In the genomic region with DNA sequence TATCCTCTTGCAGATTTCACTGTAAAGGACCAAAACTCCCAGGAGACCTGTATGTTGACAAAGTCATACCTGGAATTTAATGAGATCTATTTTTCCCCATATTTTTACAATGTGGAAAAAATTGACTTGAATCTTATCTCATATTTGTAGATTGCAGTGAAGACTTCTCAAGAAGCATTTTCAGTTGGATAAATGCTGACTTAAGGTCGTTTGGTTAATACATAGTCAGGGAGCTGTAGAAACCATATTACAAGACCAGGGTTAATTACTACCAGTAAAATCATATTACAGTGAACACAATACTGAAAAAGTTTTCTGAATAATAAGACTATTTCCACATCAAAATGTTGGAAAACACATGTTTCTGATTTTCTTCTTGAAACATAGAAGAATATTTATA, we compare ENCODE assay signal across 30 cellular contexts.
"Had no signal": no experiment of that assay in that cellular context is flagged by ENCODE, and none has a peak within 500 bp of the region (broad histone marks: within the 10 kb centered on the region; RNA-seq: fewer than 3 reads in every experiment).

No MANE protein-coding gene starts in this region.

- H3K27me3 ChIP-seq: neural progenitor cell, ovary, spleen, stomach, thyroid gland, tibial nerve, upper lobe of left lung, vagina had no signal

- H3K36me3 ChIP-seq: ovary, thoracic aorta, thyroid gland, upper lobe of left lung, vagina had no signal

- H2AFZ ChIP-seq: neural progenitor cell, parathyroid adenoma had no signal

- H3K27ac Mint-ChIP-seq: natural killer cell; nephron; neural progenitor cell; progenitor cell of endocrine pancreas; stimulated activated memory B cell treated with anti-CD40 and anti-IgM and Interleukin-4, amounts not matched to agents 10 μg/mL and 1 μg/mL and 100 μg/mL, for 72 hours; stimulated activated naive CD8-positive, alpha-beta T cell treated with anti-CD3 and anti-CD28 coated beads, Interleukin-15, Interleukin-2, amounts not matched to agents 100 ng/mL and 50 ng/mL, for 24 hours had no signal

- ATAC-seq: natural killer cell; psoas muscle; right cardiac atrium; sciatic nerve; stimulated activated memory B cell treated with anti-CD40 and anti-IgM and Interleukin-4, amounts not matched to agents 10 μg/mL and 1 μg/mL and 100 μg/mL, for 72 hours had no signal

- H3K9ac ChIP-seq: neural progenitor cell, parathyroid adenoma had no signal

- H3K9me3 ChIP-seq: thyroid gland had no signal

- H3K4me3 ChIP-seq: neural progenitor cell, ovary, psoas muscle, skin epidermis, smooth muscle cell, spleen, stomach, thoracic aorta, thyroid gland, tibial nerve, upper lobe of left lung, vagina had no signal

- H3K79me2 ChIP-seq: parathyroid adenoma had no signal

- H3K4me3 Mint-ChIP-seq: natural killer cell; nephron; neural progenitor cell; stimulated activated memory B cell treated with anti-CD40 and anti-IgM and Interleukin-4, amounts not matched to agents 10 μg/mL and 1 μg/mL and 100 μg/mL, for 72 hours; stimulated activated naive CD8-positive, alpha-beta T cell treated with anti-CD3 and anti-CD28 coated beads, Interleukin-15, Interleukin-2, amounts not matched to agents 100 ng/mL and 50 ng/mL, for 24 hours had no signal

- H3K4me1 ChIP-seq: neural progenitor cell, psoas muscle, spleen, stomach, thyroid gland, tibial nerve, upper lobe of left lung, vagina had no signal

- H3K4me1 Mint-ChIP-seq: natural killer cell; stimulated activated memory B cell treated with anti-CD40 and anti-IgM and Interleukin-4, amounts not matched to agents 10 μg/mL and 1 μg/mL and 100 μg/mL, for 72 hours had no signal

- DNase-seq: natural killer cell; occipital lobe; ovary; posterior cingulate gyrus; psoas muscle; right cardiac atrium; spleen; stimulated activated CD4-positive, alpha-beta T cell treated with anti-CD3 and anti-CD28 coated beads, Interleukin-12 subunit alpha, Interleukin-12 subunit beta, amount 100 ng/mL, for 4 hours; stimulated activated CD4-positive, alpha-beta T cell treated with anti-CD3 and anti-CD28 coated beads, Interleukin-1b, Interleukin-23, amount 100 ng/mL, for 48 hours; stimulated activated CD4-positive, alpha-beta T cell treated with anti-CD3 and anti-CD28 coated beads, Interleukin-4, amount 100 ng/mL, for 1 hour; stimulated activated CD4-positive, alpha-beta T cell treated with anti-CD3 and anti-CD28 coated beads, Interleukin-4, amount 100 ng/mL, for 4 hours; stimulated activated CD8-positive, alpha-beta memory T cell treated with anti-CD3 and anti-CD28 coated beads, Interleukin-4, amount 100 ng/mL, for 48 hours; stimulated activated naive CD4-positive, alpha-beta T cell treated with Interleukin-2 at 50 U/mL for 16 hours; stomach; thyroid gland; trophoblast cell; upper lobe of left lung had no signal

- H3K4me2 ChIP-seq: neural progenitor cell, smooth muscle cell had no signal

- H3K27ac ChIP-seq: neural progenitor cell, ovary, parathyroid adenoma, psoas muscle, skin epidermis, spleen, stomach, thoracic aorta, thyroid gland, tibial nerve, upper lobe of left lung, vagina had no signal

- H3K27me3 Mint-ChIP-seq: progenitor cell of endocrine pancreas; stimulated activated memory B cell treated with anti-CD40 and anti-IgM and Interleukin-4, amounts not matched to agents 10 μg/mL and 1 μg/mL and 100 μg/mL, for 72 hours; stimulated activated naive CD8-positive, alpha-beta T cell treated with anti-CD3 and anti-CD28 coated beads, Interleukin-15, Interleukin-2, amounts not matched to agents 100 ng/mL and 50 ng/mL, for 24 hours had no signal

- FAIRE-seq: urothelium cell line had no signal
